ENCODE assay signal across 1 cellular context in genomic region chr2:222643134-222643533, GRCh38.
A peak's percentile ranks its signal among the peaks of the same experiment; 100 is the strongest.
TF ChIP-seq lines count a peak whose summit lies in the region.

No MANE protein-coding gene starts in this region.

TF ChIP-seq in K562, 482 proteins besides CTCF, POLR2A, EP300 and RAD21:
- TF ChIP-seq ZNF165 (CRISPR knock-in tag; IDR thresholded peaks at IDR 0.05; ENCODE audit: borderline replicate concordance) (no peak), NCOA1 (IDR thresholded peaks at IDR 0.05; ENCODE audit: low read depth) (no peak), HNRNPLL (IDR thresholded peaks at IDR 0.05; ENCODE audit: low read depth, low read length, poor library complexity, severe bottlenecking) (no peak), DACH1 (IDR thresholded peaks at IDR 0.05; ENCODE audit: partially characterized antibody) (no peak), BRF1 (IDR thresholded peaks at IDR 0.05; ENCODE audit: borderline replicate concordance, extremely low read depth, insufficient read length) (no peak), XRCC4 (IDR thresholded peaks at IDR 0.05; ENCODE audit: extremely low read depth, insufficient read depth, insufficient read length) (no peak), ZBTB40 (IDR thresholded peaks at IDR 0.05) (peak; percentile 87), ZBTB40 (CRISPR knock-in tag; IDR thresholded peaks at IDR 0.05) (no peak), SIN3A (IDR thresholded peaks at IDR 0.05; ENCODE audit: borderline replicate concordance in 2 of 2, control insufficient read depth in 1 of 2, low read depth in 2 of 2, low read length in 2 of 2) (no peak)
